Comparison of ENCODE assay signal across 1 cellular context in the genomic region with DNA sequence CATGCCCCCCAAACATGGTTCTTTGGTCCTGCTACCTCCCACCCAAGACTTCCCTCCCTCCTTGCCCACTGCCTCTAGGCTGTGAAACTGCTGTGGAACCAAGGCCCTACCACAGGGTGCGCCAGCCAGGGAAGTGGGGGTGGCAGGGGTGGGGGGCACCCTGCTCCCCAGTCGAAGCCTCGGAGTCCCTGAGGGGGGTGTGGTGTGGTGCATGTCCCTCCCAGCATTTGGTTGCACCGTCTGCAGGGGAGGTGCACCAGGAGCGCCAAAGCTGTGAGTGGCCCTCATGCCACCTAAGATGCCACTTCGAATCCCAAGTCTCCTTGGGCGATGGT.
TF ChIP-seq lines count a peak whose summit lies in the region.

No MANE protein-coding gene starts in this region.

TF ChIP-seq in H1, 55 proteins besides CTCF, POLR2A, EP300 and RAD21:
- TF ChIP-seq CHD1 (IDR thresholded peaks at IDR 0.05; ENCODE audit: low read depth, low read length) (no peak), PHF8 (conservative IDR thresholded peaks at IDR 0.05; ENCODE audit: low read depth, low read length) (no peak), SP1 (IDR thresholded peaks at IDR 0.05; ENCODE audit: low read depth, low read length) (no peak), NANOG (IDR thresholded peaks at IDR 0.05; ENCODE audit: insufficient read depth, low read depth, low read length, poor library complexity, severe bottlenecking) (no peak), CREB1 (IDR thresholded peaks at IDR 0.05) (no peak), RXRA (IDR thresholded peaks at IDR 0.05; ENCODE audit: insufficient read depth, low read depth, low read length) (no peak), JUND (IDR thresholded peaks at IDR 0.05; ENCODE audit: low read length) (no peak), SUZ12 (IDR thresholded peaks at IDR 0.05; ENCODE audit: low read length) (no peak), RNF2 (IDR thresholded peaks at IDR 0.05; ENCODE audit: borderline replicate concordance, low read depth, low read length, missing control alignments, poor library complexity, severe bottlenecking) (no peak), HDAC6 (IDR thresholded peaks at IDR 0.05; ENCODE audit: low read depth, low read length) (no peak), POU5F1 (IDR thresholded peaks at IDR 0.05; ENCODE audit: low read depth, low read length) (no peak), TBP (IDR thresholded peaks at IDR 0.05; ENCODE audit: low read depth, low read length) (no peak)
- TF ChIP-seq, protein P1, sequence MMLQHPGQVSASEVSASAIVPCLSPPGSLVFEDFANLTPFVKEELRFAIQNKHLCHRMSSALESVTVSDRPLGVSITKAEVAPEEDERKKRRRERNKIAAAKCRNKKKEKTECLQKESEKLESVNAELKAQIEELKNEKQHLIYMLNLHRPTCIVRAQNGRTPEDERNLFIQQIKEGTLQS (IDR thresholded peaks at IDR 0.05; ENCODE audit: insufficient read depth, low read depth, low read length) = no peak
